Comparison of ENCODE assay signal across 8 cellular contexts in genomic region chr5:180209137-180209581, GRCh38. TPM values are rescaled to one million over a fixed set of nuclear protein-coding genes. Genes with fewer than 3 reads are reported as not detected.
DNase-seq lines count a peak whose midpoint lies in the region; ATAC-seq and TF ChIP-seq lines count a peak whose summit lies in the region.

RASGEF1C (minus strand) TSS chr5:180209211; CDS start chr5:180138052, 71,159 bp downstream.

- H3K9me3 Mint-ChIP-seq in activated T-cell treated with anti-CD3 and anti-CD28 coated beads, Interleukin-2, amount 50 U/mL, for 72 hours = peaks cover 4 to 5% of the 10 kb centered on the region in 2 donors
- peaks cover 5% of the 10 kb centered on the region for H3K9me3 Mint-ChIP-seq in nephron

- H3K4me3 Mint-ChIP-seq in activated T-cell treated with anti-CD3 and anti-CD28 coated beads, Interleukin-2, amount 50 U/mL, for 72 hours = peak within 1 kb of the TSS; percentile 14 to 75
- peak within 1 kb of the TSS; percentile 76 to 79 (median 78) for H3K4me3 Mint-ChIP-seq in nephron

- H3K79me2 ChIP-seq in fibroblast of lung (ENCODE audit: control insufficient read depth, insufficient read depth, low read length) = no peaks in the 10 kb centered on the region

- DNase-seq in GDM1 (lab: John Stamatoyannopoulos, UW) (peak; percentile 72), HFF-Myc (ENCODE audit: extremely low read depth, low read depth) (no peak), NCI-H69 (lab: John Stamatoyannopoulos, UW) (peak; percentile 86), fibroblast of lung (ENCODE audit: low read depth in 2 of 2) (peak; percentile 48 to 54), stomach (peak; percentile 71)
- peak; percentile 76 to 84 for DNase-seq in activated T-cell treated with anti-CD3 and anti-CD28 coated beads, Interleukin-2, amount 50 U/mL, for 72 hours

- H3K9ac ChIP-seq in fibroblast of lung (ENCODE audit: insufficient read depth, low read length) = no peak within 1 kb of the TSS

- no peaks in the 10 kb centered on the region for H4K20me1 ChIP-seq in fibroblast of lung (ENCODE audit: control insufficient read depth, extremely low read depth, insufficient read depth, low read length)

- H3K27me3 Mint-ChIP-seq in activated T-cell treated with anti-CD3 and anti-CD28 coated beads, Interleukin-2, amount 50 U/mL, for 72 hours (ENCODE audit: low read depth) = peaks cover 59% of the 10 kb centered on the region
- H3K27me3 Mint-ChIP-seq in nephron (ENCODE audit: low read depth) = peaks cover 27% of the 10 kb centered on the region

- WGBS in stomach, 5 donors = 4 to 25% (median 10%) methylated on average over 6 to 47 of the region's 55 CpGs

- TF ChIP-seq CTCF in HFF-Myc (IDR thresholded peaks at IDR 0.05; ENCODE audit: low read depth, low read length, missing control alignments) (peak; percentile 15), fibroblast of lung (conservative IDR thresholded peaks at IDR 0.05 in 1 of 2, IDR thresholded peaks at IDR 0.05 in 1 of 2; ENCODE audit: low read depth in 1 of 2, low read length in 2 of 2) (peak in 1 of 2 donors; percentile 18), nephron (IDR thresholded peaks at IDR 0.05; ENCODE audit: unreplicated experiment in 3 of 3) (peak in 2 of 3 experiments; percentile 12 to 20), stomach (IDR thresholded peaks at IDR 0.05) (peak in 2 of 7 experiments; percentile 19 to 46)

- TF ChIP-seq POLR2A in stomach (IDR thresholded peaks at IDR 0.05) = no peak

- no peak for TF ChIP-seq EP300 in stomach (IDR thresholded peaks at IDR 0.05)

- peak; percentile 96 to 97 for ATAC-seq in activated T-cell treated with anti-CD3 and anti-CD28 coated beads, Interleukin-2, amount 50 U/mL, for 72 hours (replicated peaks in 1 of 2)
- no peak for ATAC-seq in HG03039 (IDR thresholded peaks at IDR 0.05; ENCODE audit: unreplicated experiment)

- peaks cover 11% of the 10 kb centered on the region for H3K4me1 Mint-ChIP-seq in activated T-cell treated with anti-CD3 and anti-CD28 coated beads, Interleukin-2, amount 50 U/mL, for 72 hours (ENCODE audit: low read depth)
- peaks cover 4% of the 10 kb centered on the region for H3K4me1 Mint-ChIP-seq in nephron

- H3K36me3 Mint-ChIP-seq in activated T-cell treated with anti-CD3 and anti-CD28 coated beads, Interleukin-2, amount 50 U/mL, for 72 hours (ENCODE audit: insufficient read depth in 2 of 2) = peaks cover 0 to 2% of the 10 kb centered on the region in 2 donors
- no peaks in the 10 kb centered on the region for H3K36me3 Mint-ChIP-seq in nephron (ENCODE audit: low read depth)

- H3K9me3 ChIP-seq in fibroblast of lung (ENCODE audit: control insufficient read depth, insufficient read depth, low read depth, low read length) = peaks cover 3% of the 10 kb centered on the region
- no peaks in the 10 kb centered on the region for H3K9me3 ChIP-seq in stomach

- H3K27me3 ChIP-seq in fibroblast of lung (ENCODE audit: control insufficient read depth, insufficient read depth, low read length) (peaks cover 10% of the 10 kb centered on the region), stomach (peaks cover 0 to 60% (median 23%) of the 10 kb centered on the region in 3 donors)

- no peaks in the 10 kb centered on the region for H3K4me1 ChIP-seq in fibroblast of lung (ENCODE audit: control insufficient read depth, extremely low read depth, insufficient read depth, low read length)
- peaks cover 7 to 16% (median 11%) of the 10 kb centered on the region in 4 donors for H3K4me1 ChIP-seq in stomach

- H3K36me3 ChIP-seq in fibroblast of lung (ENCODE audit: control insufficient read depth, insufficient read depth, low read length) (no peaks in the 10 kb centered on the region), stomach (no peaks in the 10 kb centered on the region)

- H3K27ac Mint-ChIP-seq in activated T-cell treated with anti-CD3 and anti-CD28 coated beads, Interleukin-2, amount 50 U/mL, for 72 hours = no peak within 1 kb of the TSS
- no peak within 1 kb of the TSS for H3K27ac Mint-ChIP-seq in nephron

- no peak within 1 kb of the TSS for H3K4me2 ChIP-seq in fibroblast of lung (ENCODE audit: extremely low read depth, insufficient read depth, low read length)

- H3K4me3 ChIP-seq in HFF-Myc (replicated peaks; ENCODE audit: low read depth, low read length) (peak within 1 kb of the TSS; percentile 19; the same call in 1 of the 2 replicates), fibroblast of lung (replicated peaks in 1 of 4; ENCODE audit: control extremely low read depth in 1 of 4, insufficient read depth in 1 of 4, low read depth in 3 of 4, low read length in 4 of 4) (peak within 1 kb of the TSS in 2 of 4 experiments; percentile 10 to 35), stomach (peak within 1 kb of the TSS; percentile 37 to 47 (median 42))

- H2AFZ ChIP-seq in fibroblast of lung (ENCODE audit: low read length) = no peak within 1 kb of the TSS

- H3K27ac ChIP-seq in fibroblast of lung (ENCODE audit: insufficient read depth, low read length) = no peak within 1 kb of the TSS
- no peak within 1 kb of the TSS for H3K27ac ChIP-seq in stomach

- intact Hi-C loops in stomach (cut with DNase I; ENCODE audit: low total_unique reads) = no loop called here

RNA-seq across cellular contexts. Expression of gene RASGEF1C, which starts in this region (rescaled TPM):
- not detected for total RNA-seq in activated T-cell treated with anti-CD3 and anti-CD28 coated beads, Interleukin-2, amount 50 U/mL, for 72 hours
- total RNA-seq in fibroblast of lung (under 0.01 TPM in 2 replicates), stomach (1 to 10 TPM in 2 of 5 donors, not detected in 3; 1.5 to 6.8 TPM)
- polyA plus RNA-seq in fibroblast of lung (0.03 TPM in 1 of 2 replicates, not detected in the other), stomach (under 1 TPM in 2 of 3 donors, not detected in 1; 0.20 to 0.25 TPM)
- polyA plus RNA-seq in fibroblast of lung (2012) = 0.14 TPM in 1 of 2 replicates, not detected in the other
- polyA minus RNA-seq in fibroblast of lung (ENCODE audit: low replicate concordance) = not detected in 2 replicates

Comparison
In these comparisons a context has a peak if more than half of its experiments do, and no peak if none do; other contexts are left out.
1. Peak in DNase-seq and ATAC-seq in activated T-cell treated with anti-CD3 and anti-CD28 coated beads, Interleukin-2, amount 50 U/mL, for 72 hours; RNA of the gene not detected or under 1 TPM.
2. Peak in DNase-seq in fibroblast of lung; RNA of the gene not detected or under 1 TPM.